In genomic region chr19:46730187-46730586, GRCh38 we compare ENCODE assay signal across 23 cellular contexts.
"Had no signal": no experiment of that assay in that cellular context is flagged by ENCODE, and none has a peak within 500 bp of the region (broad histone marks: within the 10 kb centered on the region; RNA-seq: fewer than 3 reads in every experiment).

No MANE protein-coding gene starts in this region.

- ATAC-seq: left ventricle myocardium superior, T-helper 17 cell had no signal

- H2AFZ ChIP-seq: parathyroid adenoma had no signal

- H3K9ac ChIP-seq: parathyroid adenoma had no signal

- H3K27me3 ChIP-seq: esophagus muscularis mucosa, tibial nerve, uterus had no signal

- H3K9me3 Mint-ChIP-seq: activated T-cell treated with anti-CD3 and anti-CD28 coated beads, Interleukin-2, amount 50 U/mL, for 72 hours; dendritic cell treated with granulocyte-macrophage colony-stimulating factor and Interleukin-4, amounts not matched to agents 40 ng/mL and 50 ng/mL, for 4 days; immature natural killer cell; memory B cell; naive B cell had no signal

- H3K36me3 ChIP-seq: uterus had no signal

- H3K4me3 ChIP-seq: esophagus muscularis mucosa, tibial nerve, uterus had no signal

- H3K9me3 ChIP-seq: esophagus muscularis mucosa, tibial nerve, uterus had no signal

- H3K4me3 Mint-ChIP-seq: activated T-cell treated with anti-CD3 and anti-CD28 coated beads, Interleukin-2, amount 50 U/mL, for 72 hours; immature natural killer cell; memory B cell; T-helper 17 cell had no signal

- H3K4me1 ChIP-seq: parathyroid adenoma, uterus had no signal

- H3K27me3 Mint-ChIP-seq: dendritic cell treated with granulocyte-macrophage colony-stimulating factor and Interleukin-4, amounts not matched to agents 40 ng/mL and 50 ng/mL, for 4 days; memory B cell; naive B cell; T-helper 17 cell had no signal

- H3K27ac Mint-ChIP-seq: activated T-cell treated with anti-CD3 and anti-CD28 coated beads, Interleukin-2, amount 50 U/mL, for 72 hours; T-helper 17 cell had no signal

- H3K27ac ChIP-seq: esophagus muscularis mucosa, parathyroid adenoma, uterus, VCaP had no signal

- DNase-seq: activated CD4-positive, alpha-beta T cell treated with anti-CD3 and anti-CD28 coated beads, Interleukin-2, amount 50 U/mL, for 1 hour; activated CD4-positive, CD25-positive, alpha-beta regulatory T cell treated with anti-CD3 and anti-CD28 coated beads, Interleukin-2, amount 50 U/mL, for 72 hours; activated CD8-positive, alpha-beta memory T cell treated with anti-CD3 and anti-CD28 coated beads, Interleukin-2, amount 50 U/mL, for 4 hours; activated effector memory CD4-positive, alpha-beta T cell treated with anti-CD3 and anti-CD28 coated beads, Interleukin-2, amount 50 U/mL, for 16 hours; activated naive CD4-positive, alpha-beta T cell treated with anti-CD3 and anti-CD28 coated beads, Interleukin-2, amount 50 U/mL, for 16 hours; activated T-cell treated with anti-CD3 and anti-CD28 coated beads, Interleukin-2, amount 50 U/mL, for 72 hours; effector CD8-positive, alpha-beta T cell; immature natural killer cell; kidney glomerular epithelial cell; left ventricle myocardium superior; naive B cell; stimulated activated CD4-positive, alpha-beta T cell treated with anti-CD3 and anti-CD28 coated beads, Interleukin-12 subunit alpha, Interleukin-12 subunit beta, amount 100 ng/mL, for 4 hours; stimulated activated CD4-positive, alpha-beta T cell treated with anti-CD3 and anti-CD28 coated beads, Interleukin-1b, Interleukin-23, amount 100 ng/mL, for 48 hours; stimulated activated CD8-positive, alpha-beta memory T cell treated with anti-CD3 and anti-CD28 coated beads, Interleukin-4, amount 100 ng/mL, for 48 hours; stimulated activated naive CD4-positive, alpha-beta T cell treated with Interleukin-2 at 50 U/mL for 16 hours; T-helper 17 cell; uterus had no signal
